Comparison of ENCODE assay signal across 8 cellular contexts in genomic region chr10:114767101-114767588, GRCh38. TPM values are rescaled to one million over a fixed set of nuclear protein-coding genes. Genes with fewer than 3 reads are reported as not detected.
DNase-seq lines count a peak whose midpoint lies in the region; ATAC-seq and TF ChIP-seq lines count a peak whose summit lies in the region.

No MANE protein-coding gene starts in this region.

- H3K4me3 ChIP-seq in BE2C (ENCODE audit: low read depth, low read length): peak overlapping the region; percentile 68
- H3K4me3 ChIP-seq in choroid plexus epithelial cell (ENCODE audit: low read depth, low read length): peak overlapping the region; percentile 50
- peak overlapping the region in 1 of 2 experiments; percentile 80 for H3K4me3 ChIP-seq in mesenchymal stem cell (ENCODE audit: insufficient read depth in 1 of 2, low read depth in 1 of 2, low read length in 2 of 2)

- H3K18ac ChIP-seq in mesenchymal stem cell (ENCODE audit: low read depth in 1 of 2, low read length in 2 of 2): no peak overlapping the region

- H3K9ac ChIP-seq in mesenchymal stem cell (ENCODE audit: low read length): peak overlapping the region; percentile 27

- H2AFZ ChIP-seq in mesenchymal stem cell (ENCODE audit: low read depth, low read length): no peak overlapping the region

- no peaks in the 10 kb centered on the region for H3K36me3 ChIP-seq in BE2C
- no peaks in the 10 kb centered on the region for H3K36me3 ChIP-seq in mesenchymal stem cell (ENCODE audit: control insufficient read depth in 1 of 2, insufficient read depth in 2 of 2, low read depth in 1 of 2, low read length in 2 of 2)

- TF ChIP-seq CTCF in BE2C (IDR thresholded peaks at IDR 0.05; ENCODE audit: low read depth, low read length) (no peak), choroid plexus epithelial cell (conservative IDR thresholded peaks at IDR 0.05; ENCODE audit: low read depth, low read length) (no peak)

- H3K4ac ChIP-seq in mesenchymal stem cell (ENCODE audit: low read depth in 1 of 2, low read length in 2 of 2): no peak overlapping the region

- 46% methylated on average over 8 of the region's 8 CpGs for WGBS in mesenchymal stem cell

- no peak overlapping the region for H3K14ac ChIP-seq in mesenchymal stem cell (ENCODE audit: low read length in 2 of 2)

- H3K9me3 ChIP-seq in BE2C: no peaks in the 10 kb centered on the region
- H3K9me3 ChIP-seq in mesenchymal stem cell (ENCODE audit: control insufficient read depth, low read length): no peaks in the 10 kb centered on the region

- peaks cover 9% of the 10 kb centered on the region for H3K79me1 ChIP-seq in mesenchymal stem cell (replicated peaks; ENCODE audit: low read length, poor library complexity, severe bottlenecking)

- no peak overlapping the region for H3K23ac ChIP-seq in mesenchymal stem cell (ENCODE audit: low read length in 2 of 2)

- H2BK5ac ChIP-seq in mesenchymal stem cell (ENCODE audit: low read depth, low read length, poor library complexity, severe bottlenecking): no peak overlapping the region

- H4K91ac ChIP-seq in mesenchymal stem cell (ENCODE audit: low read length): no peak overlapping the region

- no peak for ATAC-seq in HG03354 (IDR thresholded peaks at IDR 0.05; ENCODE audit: poor library complexity, severe bottlenecking, unreplicated experiment)
- ATAC-seq in HG03025 (IDR thresholded peaks at IDR 0.05; ENCODE audit: low FRiP score, unreplicated experiment): no peak
- no peak for ATAC-seq in GM19452 (IDR thresholded peaks at IDR 0.05; ENCODE audit: unreplicated experiment)

- H3K27me3 ChIP-seq in BE2C (no peaks in the 10 kb centered on the region), mesenchymal stem cell (ENCODE audit: control insufficient read depth in 1 of 2, insufficient read depth in 1 of 2, low read length in 2 of 2) (no peaks in the 10 kb centered on the region)

- H4K8ac ChIP-seq in mesenchymal stem cell (ENCODE audit: low read length): no peak overlapping the region

- no peak for DNase-seq in BE2C
- DNase-seq in M059J (ENCODE audit: low read depth): peak; percentile 62
- peak; percentile 58 for DNase-seq in choroid plexus epithelial cell (ENCODE audit: low read depth)
- peak; percentile 30 for DNase-seq in mesenchymal stem cell
- no peak for DNase-seq in CD1c-positive myeloid dendritic cell (ENCODE audit: extremely low spot score)

- H2AK5ac ChIP-seq in mesenchymal stem cell (ENCODE audit: low read length, severe bottlenecking): no peak overlapping the region

- peak overlapping the region; percentile 94 for H3K4me2 ChIP-seq in mesenchymal stem cell (ENCODE audit: low read length, poor library complexity, severe bottlenecking)

- H3K27ac ChIP-seq in mesenchymal stem cell (ENCODE audit: low read length, poor library complexity, severe bottlenecking): peak overlapping the region; percentile 61

- no peak overlapping the region for H2BK120ac ChIP-seq in mesenchymal stem cell (ENCODE audit: low read depth, low read length)

- H3K4me1 ChIP-seq in BE2C (no peaks in the 10 kb centered on the region), mesenchymal stem cell (ENCODE audit: control insufficient read depth, insufficient read depth, low read depth, low read length) (peaks cover 9% of the 10 kb centered on the region)

- no peak overlapping the region for H2BK12ac ChIP-seq in mesenchymal stem cell (ENCODE audit: low read length in 2 of 2)

- H2BK15ac ChIP-seq in mesenchymal stem cell (ENCODE audit: low read depth, poor library complexity, severe bottlenecking): no peak overlapping the region

RNA-seq across cellular contexts. Expression of gene FHIP2A, which starts 54.4 kb away (rescaled TPM):
- polyA plus RNA-seq in BE2C (2012; ENCODE audit: insufficient read depth, insufficient read length, low read depth): 8.8 TPM
- 14.5 and 18.3 TPM in 2 replicates for total RNA-seq in M059J (2014; rRNA removed; shearing (Covaris generic))
- 15.5 TPM for polyA plus RNA-seq in mesenchymal stem cell (2013, experiment 1 of 2)
- 15.3 TPM for polyA plus RNA-seq in mesenchymal stem cell (2013, experiment 2 of 2)

Comparison
In these comparisons a context has a peak if more than half of its experiments do, and no peak if none do; other contexts are left out.
1. DNase-seq: peak in M059J (single experiment), choroid plexus epithelial cell (single experiment) and mesenchymal stem cell (single experiment); none in BE2C (single experiment) and CD1c-positive myeloid dendritic cell (single experiment).